In the genomic region with DNA sequence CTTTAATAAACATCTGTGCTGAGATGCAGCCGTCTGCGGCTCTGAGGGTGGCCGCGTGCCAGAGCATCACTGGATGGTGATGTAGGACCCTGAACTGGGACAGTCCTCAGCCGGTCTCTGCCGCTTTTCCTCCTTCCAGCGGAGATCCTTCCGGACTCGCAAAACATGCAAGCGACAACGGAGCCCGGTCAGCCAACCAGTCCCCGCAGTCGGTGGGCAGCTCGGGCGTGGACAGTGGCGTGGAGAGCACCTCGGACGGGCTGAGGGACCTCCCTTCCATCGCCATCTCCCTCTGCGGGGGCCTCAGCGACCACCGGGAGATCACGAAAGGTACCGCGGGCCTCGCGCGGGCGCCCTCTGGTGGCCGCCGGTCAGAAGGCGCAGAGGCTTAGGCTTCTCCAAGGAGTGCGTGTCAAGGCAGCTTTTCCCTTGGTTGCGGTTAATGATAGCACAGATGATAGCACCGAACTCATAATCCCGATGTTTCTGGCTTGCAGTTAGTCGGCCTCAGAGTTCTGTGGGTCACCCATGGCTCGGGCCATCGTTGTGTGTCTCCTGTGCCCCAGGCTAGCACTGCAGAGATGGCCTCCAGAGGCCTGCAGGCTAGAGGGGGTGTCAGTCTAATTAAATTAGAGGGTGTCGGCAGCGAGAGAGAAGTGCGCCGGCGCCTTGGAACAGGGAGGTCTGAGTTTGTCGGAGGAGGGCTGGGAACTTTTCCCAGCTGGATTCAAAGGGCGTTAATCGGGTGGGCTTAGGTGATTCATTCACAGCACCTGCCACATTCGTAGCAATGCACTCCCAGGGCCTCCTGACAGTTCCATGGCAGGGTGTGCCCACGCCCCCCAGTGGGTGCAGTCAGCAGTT, we compare ENCODE assay signal across 8 cellular contexts. TPM values are rescaled to one million over a fixed set of nuclear protein-coding genes. Genes with fewer than 3 reads are reported as not detected.
A peak's percentile ranks its signal among the peaks of the same experiment; 100 is the strongest.
DNase-seq lines count a peak whose midpoint lies in the region; ATAC-seq and TF ChIP-seq lines count a peak whose summit lies in the region.

No MANE protein-coding gene starts in this region.

- no peaks in the 10 kb centered on the region for H4K20me1 ChIP-seq in mammary epithelial cell (ENCODE audit: insufficient read depth, low read length)

- no peak overlapping the region for H3K9ac ChIP-seq in mammary epithelial cell (ENCODE audit: insufficient read depth, low read length)

- no peaks in the 10 kb centered on the region for H3K9me3 Mint-ChIP-seq in HFFc6

- no peak overlapping the region for H3K4me2 ChIP-seq in mammary epithelial cell (ENCODE audit: insufficient read depth, low read depth, low read length)

- peak overlapping the region; percentile 34; the same call in 1 of the 2 replicates for H3K4me3 Mint-ChIP-seq in HFFc6

- no peaks in the 10 kb centered on the region; the same call in 1 of the 2 replicates for H3K27me3 Mint-ChIP-seq in HFFc6 (ENCODE audit: insufficient read depth)

- ATAC-seq in HG03354 (IDR thresholded peaks at IDR 0.05; ENCODE audit: poor library complexity, severe bottlenecking, unreplicated experiment) (no peak), GM19452 (IDR thresholded peaks at IDR 0.05; ENCODE audit: unreplicated experiment) (no peak)

- BruUV-seq in mammary epithelial cell (replicated peaks; lab: Mats Ljungman, UMichigan): no TSS peak

- no peaks in the 10 kb centered on the region for H3K9me3 ChIP-seq in mammary epithelial cell (replicated peaks; ENCODE audit: insufficient read depth, low read length)

- intact Hi-C loops in mammary epithelial cell (cut with micrococcal nuclease): no loop called here

- H2AFZ ChIP-seq in mammary epithelial cell (ENCODE audit: low read depth, low read length): no peak overlapping the region

- CTCF ChIA-PET in mammary epithelial cell (lab: Charles Lee; ENCODE audit: low non-redundant PET): interaction anchor here (0.7 kb wide), 1 partner anchor 88 kb away, joined by 3 read pairs; no protein-coding TSS in a partner anchor

- TF ChIP-seq CTCF in AG10803 (conservative IDR thresholded peaks at IDR 0.05; ENCODE audit: low read length): peak; percentile 72
- peak; percentile 99 for TF ChIP-seq CTCF in HFFc6 (IDR thresholded peaks at IDR 0.05)
- peak; percentile 53 for TF ChIP-seq CTCF in WI38 (IDR thresholded peaks at IDR 0.05; ENCODE audit: low read depth, low read length)
- peak; percentile 70 to 80 for TF ChIP-seq CTCF in mammary epithelial cell (conservative IDR thresholded peaks at IDR 0.05 in 1 of 2, IDR thresholded peaks at IDR 0.05 in 1 of 2; ENCODE audit: extremely low read depth in 1 of 2, insufficient read depth in 1 of 2, low read depth in 1 of 2, low read length in 2 of 2)

- no peaks in the 10 kb centered on the region for H3K4me1 ChIP-seq in mammary epithelial cell (ENCODE audit: insufficient read depth, low read length)

- DNase-seq in AG10803 (ENCODE audit: low read depth) (peak; percentile 46), HFFc6 (peak; percentile 67), mammary epithelial cell (peak; percentile 23), iPS-NIHi7 (ENCODE audit: extremely low spot score) (peak; percentile 92)
- peak; percentile 56 for DNase-seq in stimulated activated CD4-positive, alpha-beta T cell treated with anti-CD3 and anti-CD28 coated beads, Interleukin-12 subunit alpha, Interleukin-12 subunit beta, amount 100 ng/mL, for 4 hours

- peaks cover 21% of the 10 kb centered on the region for H3K36me3 Mint-ChIP-seq in HFFc6 (ENCODE audit: low read depth)

- 36% methylated on average over 38 of the region's 50 CpGs for WGBS in mammary epithelial cell (ENCODE audit: low coverage, missing lambda C conversion rate)

- H3K4me1 Mint-ChIP-seq in HFFc6 (ENCODE audit: low read depth): peaks cover 8% of the 10 kb centered on the region

- dilution Hi-C loops in mammary epithelial cell (cut with HindIII; ENCODE audit: low sequenced_read_pairs): loop anchor here (5.0 to 10.0 kb wide), 2 partner anchors 103 to 120 kb away; no protein-coding TSS in a partner anchor

- H3K36me3 ChIP-seq in mammary epithelial cell (ENCODE audit: insufficient read depth, low read length): peaks cover 54% of the 10 kb centered on the region

- in situ Hi-C loops in mammary epithelial cell (cut with MboI; ENCODE audit: low sequenced_read_pairs in 2 of 2): loop anchor here in 1 of 2 donors (5.0 kb wide), 1 partner anchor 93 kb away; no protein-coding TSS in a partner anchor

- peak overlapping the region; percentile 54 for H3K27ac Mint-ChIP-seq in HFFc6

- no peak overlapping the region for H3K27ac ChIP-seq in mammary epithelial cell (ENCODE audit: insufficient read depth, low read depth, low read length)

- H3K4me3 ChIP-seq in AG10803 (ENCODE audit: low read length): peak overlapping the region; percentile 57
- H3K4me3 ChIP-seq in WI38 (ENCODE audit: low read depth, low read length): no peak overlapping the region
- no peak overlapping the region for H3K4me3 ChIP-seq in mammary epithelial cell (replicated peaks in 1 of 3; ENCODE audit: insufficient read depth in 1 of 3, low read depth in 2 of 3, low read length in 3 of 3)

- no peaks in the 10 kb centered on the region for H3K27me3 ChIP-seq in mammary epithelial cell (ENCODE audit: insufficient read depth, low read length)

- peaks cover 14% of the 10 kb centered on the region for H3K79me2 ChIP-seq in mammary epithelial cell (ENCODE audit: insufficient read depth, low read length)

RNA-seq across cellular contexts. Expression of gene LPIN1, which starts 38.5 kb away (rescaled TPM):
- total RNA-seq in HFFc6 (2021; fragmentation: NEBNext Ultra II Directional; extraction: Animal tissue kit (Norgen Biotek cat#: 25700)): 10 to 100 TPM; 17.5 to 22.9 (median 20.7) TPM
- 10 to 100 TPM; 28.3 to 54.8 TPM for total RNA-seq in mammary epithelial cell
- polyA plus RNA-seq in mammary epithelial cell: 58.5 TPM
- 66.3 TPM for polyA minus RNA-seq in mammary epithelial cell

Comparison
In these comparisons a context has a peak if more than half of its experiments do, and no peak if none do; other contexts are left out.
1. DNase-seq: peak in every context shown above with its lines; median percentile 92 in iPS-NIHi7; 67 in HFFc6; 56 in stimulated activated CD4-positive, alpha-beta T cell treated with anti-CD3 and anti-CD28 coated beads, Interleukin-12 subunit alpha, Interleukin-12 subunit beta, amount 100 ng/mL, for 4 hours; 46 in AG10803; 23 in mammary epithelial cell.